In the genomic region with DNA sequence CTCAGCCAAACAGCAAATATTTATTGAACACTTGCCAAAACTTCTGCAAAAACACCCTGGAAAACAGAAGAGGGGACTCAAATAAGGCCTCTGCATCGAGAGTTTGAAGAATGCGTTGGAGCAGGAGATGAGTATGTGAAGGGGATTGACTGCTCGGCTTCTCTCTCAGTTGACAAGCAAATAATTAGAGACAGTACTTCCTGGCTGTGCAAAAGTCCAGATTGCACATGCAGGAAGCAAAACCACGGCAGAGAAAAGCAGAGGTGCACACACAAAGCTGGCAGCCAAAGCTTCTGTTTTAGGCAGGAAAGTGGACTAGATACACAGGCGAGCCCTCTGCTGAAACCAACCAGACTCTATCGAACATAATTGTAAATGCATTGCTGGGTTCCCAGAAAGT, we compare ENCODE assay signal across 21 cellular contexts.
"Had no signal": no experiment of that assay in that cellular context is flagged by ENCODE, and none has a peak within 500 bp of the region (broad histone marks: within the 10 kb centered on the region; RNA-seq: fewer than 3 reads in every experiment).

No MANE protein-coding gene starts in this region.

- H3K27me3 Mint-ChIP-seq: stimulated activated memory B cell treated with anti-CD40 and anti-IgM and Interleukin-4, amounts not matched to agents 10 μg/mL and 1 μg/mL and 100 μg/mL, for 72 hours; stimulated activated naive CD8-positive, alpha-beta T cell treated with anti-CD3 and anti-CD28 coated beads, Interleukin-15, amount 100 ng/mL, for 72 hours had no signal

- H3K4me3 ChIP-seq: colonic mucosa, hepatocyte, spleen, testis, transverse colon had no signal

- H3K9me3 ChIP-seq: colonic mucosa, neutrophil, testis had no signal

- H3K36me3 ChIP-seq: colonic mucosa, neutrophil, spleen, transverse colon had no signal

- ATAC-seq: left colon; naive thymus-derived CD4-positive, alpha-beta T cell; sciatic nerve; stimulated activated memory B cell treated with anti-CD40 and anti-IgM and Interleukin-4, amounts not matched to agents 10 μg/mL and 1 μg/mL and 100 μg/mL, for 72 hours; stimulated activated naive CD8-positive, alpha-beta T cell treated with anti-CD3 and anti-CD28 coated beads, Interleukin-15, amount 100 ng/mL, for 72 hours had no signal

- H3K4me3 Mint-ChIP-seq: naive thymus-derived CD4-positive, alpha-beta T cell; nephron progenitor cell; stimulated activated memory B cell treated with anti-CD40 and anti-IgM and Interleukin-4, amounts not matched to agents 10 μg/mL and 1 μg/mL and 100 μg/mL, for 72 hours; stimulated activated naive CD8-positive, alpha-beta T cell treated with anti-CD3 and anti-CD28 coated beads, Interleukin-15, amount 100 ng/mL, for 72 hours had no signal

- H3K27ac ChIP-seq: colonic mucosa, hepatocyte, neutrophil, spleen, testis, transverse colon had no signal

- DNase-seq: colonic mucosa; dermis blood vessel endothelial cell; effector CD4-positive, alpha-beta T cell; foreskin melanocyte; head of caudate nucleus; left colon; mammary epithelial cell; naive thymus-derived CD4-positive, alpha-beta T cell; nephron progenitor cell; posterior cingulate gyrus; spleen; stimulated activated CD4-positive, alpha-beta T cell treated with anti-CD3 and anti-CD28 coated beads, Interleukin-15, amount 100 ng/mL, for 24 hours; stimulated activated CD4-positive, alpha-beta T cell treated with anti-CD3 and anti-CD28 coated beads, Interleukin-1b, Interleukin-23, amount 100 ng/mL, for 48 hours; stimulated activated CD4-positive, alpha-beta T cell treated with anti-CD3 and anti-CD28 coated beads, Interleukin-4, amount 100 ng/mL, for 24 hours; stimulated activated naive CD8-positive, alpha-beta T cell treated with anti-CD3 and anti-CD28 coated beads, Interleukin-15, amount 100 ng/mL, for 72 hours; testis; transverse colon had no signal

- H3K79me2 ChIP-seq: hepatocyte had no signal

- H3K4me1 ChIP-seq: colonic mucosa, spleen, testis, transverse colon had no signal

- H3K4me1 Mint-ChIP-seq: nephron progenitor cell; stimulated activated memory B cell treated with anti-CD40 and anti-IgM and Interleukin-4, amounts not matched to agents 10 μg/mL and 1 μg/mL and 100 μg/mL, for 72 hours had no signal

- H3K27ac Mint-ChIP-seq: naive thymus-derived CD4-positive, alpha-beta T cell; nephron progenitor cell; stimulated activated memory B cell treated with anti-CD40 and anti-IgM and Interleukin-4, amounts not matched to agents 10 μg/mL and 1 μg/mL and 100 μg/mL, for 72 hours; stimulated activated naive CD8-positive, alpha-beta T cell treated with anti-CD3 and anti-CD28 coated beads, Interleukin-15, amount 100 ng/mL, for 72 hours had no signal

- H2AFZ ChIP-seq: hepatocyte had no signal

- H3K4me2 ChIP-seq: hepatocyte had no signal

- H3K27me3 ChIP-seq: colonic mucosa, hepatocyte, neutrophil, spleen, testis, transverse colon had no signal

- H3K36me3 Mint-ChIP-seq: stimulated activated memory B cell treated with anti-CD40 and anti-IgM and Interleukin-4, amounts not matched to agents 10 μg/mL and 1 μg/mL and 100 μg/mL, for 72 hours had no signal
